Comparison of ENCODE assay signal across 22 cellular contexts in the genomic region with DNA sequence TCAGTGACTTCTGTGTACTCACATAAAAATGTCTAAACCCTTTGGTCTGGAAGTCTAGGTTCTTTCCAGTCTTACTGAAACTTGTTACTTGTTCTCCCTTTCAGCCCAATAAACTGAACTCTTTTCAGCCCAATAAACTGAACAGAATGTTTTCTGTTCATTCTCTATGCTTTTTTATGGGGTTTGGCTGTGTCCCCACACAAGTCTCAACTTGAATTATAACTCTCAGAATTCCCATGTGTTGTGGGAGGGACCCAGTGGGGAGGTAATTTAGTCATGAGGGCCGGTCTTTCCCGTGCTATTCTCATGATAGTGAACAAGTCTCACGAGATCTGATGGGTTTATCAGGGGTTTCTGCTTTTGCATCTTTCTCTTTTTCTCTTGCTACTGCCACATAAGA.
"Had no signal": no experiment of that assay in that cellular context is flagged by ENCODE, and none has a peak within 500 bp of the region (broad histone marks: within the 10 kb centered on the region; RNA-seq: fewer than 3 reads in every experiment).

No MANE protein-coding gene starts in this region.

- ATAC-seq: activated CD8-positive, alpha-beta memory T cell treated with anti-CD3 and anti-CD28 coated beads, Interleukin-2, amount 10 ng/mL, durations not matched to agents 7 days and 5 days; PC-3; T-helper 17 cell had no signal

- DNase-seq: activated B cell treated with CpG ODN at 0.5 μM for 24 hours; activated CD4-positive, alpha-beta T cell treated with anti-CD3 and anti-CD28 coated beads for 1 hour; activated CD4-positive, alpha-beta T cell treated with anti-CD3 and anti-CD28 coated beads, Interleukin-2, amount 10 ng/mL, durations not matched to agents 24 days and 14 days; activated CD4-positive, alpha-beta T cell treated with anti-CD3 and anti-CD28 coated beads, Interleukin-2, amount 50 U/mL, for 48 hours; activated CD8-positive, alpha-beta memory T cell treated with anti-CD3 and anti-CD28 coated beads, Interleukin-2, amount 10 ng/mL, durations not matched to agents 7 days and 5 days; activated effector memory CD4-positive, alpha-beta T cell treated with Interleukin-2 at 50 U/mL for 16 hours; activated naive CD4-positive, alpha-beta T cell; activated T-cell treated with anti-CD3 and anti-CD28 coated beads, Interleukin-2, amount 50 U/mL, for 24 hours; aorta; Kasumi-1; KBM-7; MV-4-11; NCI-H1092 treated with DMSO at 0.1 percent for 48 hours; NCI-H1417 treated with DMSO at 0.1 percent for 48 hours; NCI-H1694 treated with DMSO at 0.1 percent for 48 hours; NCI-H2081; NCI-H446; NCI-H524; PC-3; SIG-M5; T-helper 17 cell; T-helper 9 cell had no signal
